In genomic region chr14:36791402-36791801, GRCh38 we compare ENCODE assay signal across 1 cellular context.
TF ChIP-seq lines count a peak whose summit lies in the region.

No MANE protein-coding gene starts in this region.

TF ChIP-seq in HepG2, 621 proteins besides CTCF, POLR2A, EP300 and RAD21 (continued from another document):
- no peak for TF ChIP-seq ZNF343 (CRISPR knock-in tag; IDR thresholded peaks at IDR 0.05)
- TF ChIP-seq ZNF691 (CRISPR knock-in tag; IDR thresholded peaks at IDR 0.05; ENCODE audit: borderline replicate concordance, low read depth): no peak
- peak; percentile 51 for TF ChIP-seq YY1 (IDR thresholded peaks at IDR 0.05; ENCODE audit: insufficient read depth, insufficient replicate concordance, low read depth, low read length)
- no peak for TF ChIP-seq ZNF781 (CRISPR knock-in tag; IDR thresholded peaks at IDR 0.05; ENCODE audit: borderline replicate concordance, not compliant biosample characterization)
- no peak for TF ChIP-seq ZNF451 (CRISPR knock-in tag; IDR thresholded peaks at IDR 0.05)
- no peak for TF ChIP-seq ZNF232 (CRISPR knock-in tag; IDR thresholded peaks at IDR 0.05; ENCODE audit: borderline replicate concordance)
- no peak for TF ChIP-seq ZNF10 (CRISPR knock-in tag; IDR thresholded peaks at IDR 0.05; ENCODE audit: borderline replicate concordance, low read depth)
- no peak for TF ChIP-seq ZNF740 (CRISPR knock-in tag; IDR thresholded peaks at IDR 0.05)
- TF ChIP-seq ZNF761 (CRISPR knock-in tag; conservative IDR thresholded peaks at IDR 0.05): no peak
